ENCODE assay signal across 8 cellular contexts in genomic region chr1:86965012-86965826, GRCh38. TPM values are rescaled to one million over a fixed set of nuclear protein-coding genes. Genes with fewer than 3 reads are reported as not detected.
DNase-seq lines count a peak whose midpoint lies in the region; ATAC-seq, FAIRE-seq and TF ChIP-seq lines count a peak whose summit lies in the region.

No MANE protein-coding gene starts in this region.

- H3K4me3 ChIP-seq in astrocyte (ENCODE audit: insufficient read depth, low read depth, low read length) (no peak overlapping the region), kidney (ENCODE audit: low read length in 2 of 2) (no peak overlapping the region)

- peaks cover 15% of the 10 kb centered on the region for H4K20me1 ChIP-seq in astrocyte (ENCODE audit: insufficient read depth, low read length)

- no peaks in the 10 kb centered on the region for H3K9me3 Mint-ChIP-seq in astrocyte (ENCODE audit: unreplicated experiment)

- H3K4me1 ChIP-seq in astrocyte (ENCODE audit: insufficient read depth, low read length) (no peaks in the 10 kb centered on the region), kidney (ENCODE audit: control insufficient read depth in 1 of 2, insufficient read depth in 1 of 2, low read depth in 1 of 2, low read length in 2 of 2) (no peaks in the 10 kb centered on the region)

- FAIRE-seq in astrocyte (lab: Jason Lieb, UNC) (no peak), kidney (lab: Jason Lieb, UNC) (no peak)

- H3K9ac ChIP-seq in astrocyte (ENCODE audit: low read length) (no peak overlapping the region), kidney (ENCODE audit: low read length in 2 of 2) (no peak overlapping the region)

- no peak overlapping the region for H3K27ac Mint-ChIP-seq in astrocyte (ENCODE audit: unreplicated experiment)

- TF ChIP-seq CTCF in GM10266 (IDR thresholded peaks at IDR 0.05; ENCODE audit: control insufficient read depth, insufficient read depth, low read depth, missing control alignments), result peak; percentile 37
- TF ChIP-seq CTCF in astrocyte (IDR thresholded peaks at IDR 0.05; ENCODE audit: insufficient read depth, low read depth, low read length), result peak; percentile 60
- TF ChIP-seq CTCF in kidney (IDR thresholded peaks at IDR 0.05; ENCODE audit: borderline replicate concordance, extremely low read depth, insufficient read depth), result peak; percentile 60

- no peak overlapping the region for H3K4me2 ChIP-seq in astrocyte (ENCODE audit: low read length)

- intact Hi-C loops in kidney (cut with DNase I), result no loop called here

- H2AFZ ChIP-seq in astrocyte (ENCODE audit: low read depth, low read length), result no peak overlapping the region

- DNase-seq in Ammon's horn (ENCODE audit: low spot score) (peak; percentile 46), GM10266 (ENCODE audit: extremely low spot score) (no peak), M059J (ENCODE audit: low read depth) (peak; percentile 37), astrocyte (ENCODE audit: low read depth) (no peak), kidney (no peak), NCI-H526 treated with DMSO at 0.1 percent for 48 hours (lab: John Stamatoyannopoulos, UW) (no peak)
- no peak for DNase-seq in activated CD8-positive, alpha-beta memory T cell treated with anti-CD3 and anti-CD28 coated beads, Interleukin-2, amount 50 U/mL, for 48 hours

- H3K27me3 Mint-ChIP-seq in astrocyte (ENCODE audit: low read depth, unreplicated experiment), result no peaks in the 10 kb centered on the region

- H3K36me3 Mint-ChIP-seq in astrocyte (ENCODE audit: low read depth, unreplicated experiment), result no peaks in the 10 kb centered on the region

- peaks cover 2% of the 10 kb centered on the region for H3K4me1 Mint-ChIP-seq in astrocyte (ENCODE audit: low read depth, unreplicated experiment)

- peaks cover 11% of the 10 kb centered on the region for H3K79me2 ChIP-seq in astrocyte (ENCODE audit: insufficient read depth, low read length)

- H3K27ac ChIP-seq in astrocyte (ENCODE audit: low read depth, low read length) (no peak overlapping the region), kidney (ENCODE audit: low read depth in 2 of 2, low read length in 2 of 2) (no peak overlapping the region)

- H3K4me3 Mint-ChIP-seq in astrocyte (ENCODE audit: unreplicated experiment), result no peak overlapping the region

- H3K9me3 ChIP-seq in astrocyte (ENCODE audit: insufficient read depth, low read depth, low read length) (no peaks in the 10 kb centered on the region), kidney (ENCODE audit: control insufficient read depth in 1 of 2, low read length in 2 of 2) (no peaks in the 10 kb centered on the region)

- H3K36me3 ChIP-seq in astrocyte (ENCODE audit: insufficient read depth, low read length) (no peaks in the 10 kb centered on the region), kidney (ENCODE audit: control insufficient read depth in 1 of 2, insufficient read depth in 2 of 2, low read length in 2 of 2) (no peaks in the 10 kb centered on the region)

- no peaks in the 10 kb centered on the region for H3K27me3 ChIP-seq in astrocyte (ENCODE audit: insufficient read depth, low read length)

- ATAC-seq in GM19035 (IDR thresholded peaks at IDR 0.05; ENCODE audit: unreplicated experiment), result no peak

RNA-seq across cellular contexts. Expression of gene HS2ST1, which starts 50.8 kb away (rescaled TPM):
- total RNA-seq in M059J (2014; rRNA removed; shearing (Covaris generic)), result 18.5 and 32.5 TPM in 2 replicates
- 34.7 and 38.7 TPM in 2 replicates for total RNA-seq in astrocyte
- total RNA-seq in kidney, result 27.1 TPM
- polyA plus RNA-seq in kidney (ENCODE audit: insufficient read depth, low read depth, low replicate concordance), result 10.3 TPM

RNA-seq across cellular contexts. Expression of gene SELENOF, which starts 51.3 kb away (rescaled TPM):
- total RNA-seq in M059J (2014; rRNA removed; shearing (Covaris generic)), result 297 and 338 TPM in 2 replicates
- total RNA-seq in astrocyte (193 and 204 TPM in 2 replicates), kidney (239 TPM)
- polyA plus RNA-seq in kidney (ENCODE audit: insufficient read depth, low read depth, low replicate concordance), result 207 TPM

Comparison
In these comparisons a context has a peak if more than half of its experiments do, and no peak if none do; other contexts are left out.
1. DNase-seq: peak in Ammon's horn (single experiment) and M059J (single experiment); none in GM10266 (single experiment), astrocyte (single experiment), kidney (single experiment), NCI-H526 treated with DMSO at 0.1 percent for 48 hours (single experiment) and activated CD8-positive, alpha-beta memory T cell treated with anti-CD3 and anti-CD28 coated beads, Interleukin-2, amount 50 U/mL, for 48 hours (single experiment).
2. Peak in every context shown above with its lines, with median percentiles within 50 percentile points of each other: CTCF ChIP-seq.